8 cellular contexts compared by ENCODE assay signal in the genomic region with DNA sequence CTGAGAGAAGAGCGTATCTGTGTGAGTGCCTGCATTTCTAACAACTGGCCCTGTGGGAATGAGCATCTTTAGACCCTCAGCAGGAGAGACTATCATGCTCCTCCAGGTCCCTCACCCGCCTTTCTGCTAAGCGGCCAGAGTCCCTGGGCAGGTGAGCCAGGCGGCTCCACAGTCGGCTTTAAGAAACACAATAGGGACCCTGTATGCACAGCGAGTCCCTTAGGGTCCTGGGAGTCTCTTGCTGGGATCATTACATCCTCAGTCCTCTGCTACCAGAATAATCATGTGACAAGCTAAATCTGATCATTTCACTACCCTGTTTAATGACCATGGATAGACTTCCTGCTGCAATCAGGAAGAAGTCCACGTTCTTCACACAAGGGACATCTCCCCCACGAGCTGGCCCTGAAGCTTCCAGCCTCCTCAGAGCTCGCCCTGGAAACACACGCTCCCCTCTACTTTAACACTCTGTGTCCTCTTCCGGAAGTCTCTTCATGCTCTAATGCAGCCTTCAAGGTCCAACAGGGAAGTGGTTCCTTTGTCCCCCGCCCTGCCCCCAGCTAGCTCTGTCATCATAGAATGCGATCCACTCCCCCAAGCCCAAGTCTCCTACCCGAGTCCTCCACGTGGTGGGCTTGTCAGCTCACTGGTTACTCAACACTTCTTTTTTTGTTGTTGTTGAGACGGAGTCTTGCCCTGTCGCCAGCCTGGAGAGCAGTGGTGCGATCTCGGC.
DNase-seq lines count a peak whose midpoint lies in the region; ATAC-seq and TF ChIP-seq lines count a peak whose summit lies in the region.

No MANE protein-coding gene starts in this region.

- H3K4me3 Mint-ChIP-seq in Calu3 (ENCODE audit: low read depth, unreplicated experiment): no peak overlapping the region

- CTCF ChIA-PET in Calu3 (lab: Charles Lee): no interaction called here

- no peak overlapping the region for H3K4me3 ChIP-seq in fibroblast of lung (replicated peaks in 1 of 4; ENCODE audit: control extremely low read depth in 1 of 4, insufficient read depth in 1 of 4, low read depth in 3 of 4, low read length in 4 of 4)
- H3K4me3 ChIP-seq in skeletal muscle tissue (ENCODE audit: low read length in 3 of 3): no peak overlapping the region
- H3K4me3 ChIP-seq in H7 (ENCODE audit: insufficient read depth, low read depth, low read length): no peak overlapping the region
- H3K4me3 ChIP-seq in SJCRH30: no peak overlapping the region

- no peaks in the 10 kb centered on the region for H3K9me3 Mint-ChIP-seq in Calu3 (ENCODE audit: low read depth, unreplicated experiment)

- H3K79me2 ChIP-seq in fibroblast of lung (ENCODE audit: control insufficient read depth, insufficient read depth, low read length): peaks cover 2% of the 10 kb centered on the region

- H3K27me3 ChIP-seq in fibroblast of lung (ENCODE audit: control insufficient read depth, insufficient read depth, low read length) (no peaks in the 10 kb centered on the region), skeletal muscle tissue (ENCODE audit: control insufficient read depth in 3 of 3, insufficient read depth in 3 of 3, low read length in 3 of 3) (no peaks in the 10 kb centered on the region), H7 (ENCODE audit: control insufficient read depth, insufficient read depth, low read length) (no peaks in the 10 kb centered on the region), SJCRH30 (no peaks in the 10 kb centered on the region)

- H3K36me3 Mint-ChIP-seq in Calu3 (ENCODE audit: insufficient read depth, unreplicated experiment): peaks cover 7% of the 10 kb centered on the region

- intact Hi-C loops in Calu3 (cut with micrococcal nuclease; ENCODE audit: unreplicated experiment): loop anchor here (10.0 kb wide), 1 partner anchor 435 kb away; no protein-coding TSS in a partner anchor

- no TSS peak for BruUV-seq in Calu3 (replicated peaks; lab: Mats Ljungman, UMichigan)

- ATAC-seq in GM19395 (IDR thresholded peaks at IDR 0.05; ENCODE audit: unreplicated experiment) (peak; percentile 63), HG03520 (IDR thresholded peaks at IDR 0.05; ENCODE audit: unreplicated experiment) (peak; percentile 53)

- H3K9ac ChIP-seq in fibroblast of lung (ENCODE audit: insufficient read depth, low read length) (no peak overlapping the region), skeletal muscle tissue (ENCODE audit: low read depth in 1 of 3, low read length in 3 of 3) (no peak overlapping the region)

- H3K27ac Mint-ChIP-seq in Calu3 (ENCODE audit: unreplicated experiment): no peak overlapping the region

- no peaks in the 10 kb centered on the region for H4K20me1 ChIP-seq in fibroblast of lung (ENCODE audit: control insufficient read depth, extremely low read depth, insufficient read depth, low read length)

- no peak overlapping the region for H3K4me2 ChIP-seq in fibroblast of lung (ENCODE audit: extremely low read depth, insufficient read depth, low read length)

- no peaks in the 10 kb centered on the region for H3K9me3 ChIP-seq in fibroblast of lung (ENCODE audit: control insufficient read depth, insufficient read depth, low read depth, low read length)
- H3K9me3 ChIP-seq in skeletal muscle tissue (ENCODE audit: control insufficient read depth in 3 of 3, low read length in 3 of 3): no peaks in the 10 kb centered on the region
- no peaks in the 10 kb centered on the region for H3K9me3 ChIP-seq in SJCRH30 (replicated peaks)

- peak overlapping the region; percentile 20 for H3K27ac ChIP-seq in fibroblast of lung (ENCODE audit: insufficient read depth, low read length)
- H3K27ac ChIP-seq in skeletal muscle tissue (ENCODE audit: low read depth, low read length): peak overlapping the region; percentile 38
- H3K27ac ChIP-seq in SJCRH30: no peak overlapping the region

- DNase-seq in fibroblast of lung (ENCODE audit: low read depth in 2 of 2) (peak in 1 of 2 donors; percentile 18), Calu3 (no peak), H7 (no peak), SJCRH30 (no peak)
- DNase-seq in central memory CD4-positive, alpha-beta T cell: no peak

- no peak for TF ChIP-seq CTCF in fibroblast of lung (conservative IDR thresholded peaks at IDR 0.05 in 1 of 2, IDR thresholded peaks at IDR 0.05 in 1 of 2; ENCODE audit: low read depth in 1 of 2, low read length in 2 of 2)
- TF ChIP-seq CTCF in Calu3 (IDR thresholded peaks at IDR 0.05; ENCODE audit: unreplicated experiment): no peak

- H3K4me1 ChIP-seq in fibroblast of lung (ENCODE audit: control insufficient read depth, extremely low read depth, insufficient read depth, low read length): peaks cover 6% of the 10 kb centered on the region
- H3K4me1 ChIP-seq in skeletal muscle tissue (ENCODE audit: control insufficient read depth in 3 of 3, insufficient read depth in 3 of 3, low read length in 3 of 3): peaks cover 19 to 45% (median 21%) of the 10 kb centered on the region in 3 donors
- peaks cover 9% of the 10 kb centered on the region for H3K4me1 ChIP-seq in SJCRH30

- H3K36me3 ChIP-seq in fibroblast of lung (ENCODE audit: control insufficient read depth, insufficient read depth, low read length) (peaks cover 2% of the 10 kb centered on the region), skeletal muscle tissue (ENCODE audit: control insufficient read depth in 3 of 3, insufficient read depth in 3 of 3, low read length in 3 of 3) (peaks cover 4 to 6% (median 4%) of the 10 kb centered on the region in 3 donors), H7 (replicated peaks; ENCODE audit: control insufficient read depth, insufficient read depth, low read length) (no peaks in the 10 kb centered on the region; the same call in 1 of the 2 replicates), SJCRH30 (peaks cover 6% of the 10 kb centered on the region; the same call in 1 of the 2 replicates)

- no peaks in the 10 kb centered on the region for H3K27me3 Mint-ChIP-seq in Calu3 (ENCODE audit: unreplicated experiment)

- no peaks in the 10 kb centered on the region for H3K4me1 Mint-ChIP-seq in Calu3 (ENCODE audit: low read depth, unreplicated experiment)

- H2AFZ ChIP-seq in fibroblast of lung (ENCODE audit: low read length): no peak overlapping the region
